Comparison of ENCODE assay signal across 28 cellular contexts in genomic region chr20:48100483-48100882, GRCh38.
"Had no signal": no experiment of that assay in that cellular context is flagged by ENCODE, and none has a peak within 500 bp of the region (broad histone marks: within the 10 kb centered on the region; RNA-seq: fewer than 3 reads in every experiment).

No MANE protein-coding gene starts in this region.

- H3K36me3 Mint-ChIP-seq: activated naive CD8-positive, alpha-beta T cell treated with anti-CD3 and anti-CD28 coated beads for 36 hours had no signal

- DNase-seq: activated CD4-positive, alpha-beta T cell treated with anti-CD3 and anti-CD28 coated beads for 1 hour; activated CD4-positive, alpha-beta T cell treated with anti-CD3 and anti-CD28 coated beads for 48 hours; activated CD4-positive, CD25-positive, alpha-beta regulatory T cell; activated CD8-positive, alpha-beta T cell treated with anti-CD3 and anti-CD28 coated beads for 36 hours; activated naive CD4-positive, alpha-beta T cell; activated naive CD4-positive, alpha-beta T cell treated with anti-CD3 and anti-CD28 coated beads, Interleukin-2, amount 50 U/mL, for 16 hours; activated naive CD8-positive, alpha-beta T cell treated with anti-CD3 and anti-CD28 coated beads for 36 hours; activated T-cell treated with anti-CD3 and anti-CD28 coated beads, Interleukin-2, amount 50 U/mL, for 1 hour; activated T-cell treated with anti-CD3 and anti-CD28 coated beads, Interleukin-2, amount 50 U/mL, for 72 hours; amniotic stem cell; aorta; brain microvascular endothelial cell; central memory CD4-positive, alpha-beta T cell; Karpas-422; NCI-H1105; NCI-H1417 treated with DMSO at 0.1 percent for 48 hours; NCI-H1930; NCI-H2081 treated with DMSO at 0.1 percent for 48 hours; NCI-H345; NCI-H524 treated with DMSO at 0.1 percent for 48 hours; SHP77; SJCRH30; SW 1271 had no signal

- H3K4me1 Mint-ChIP-seq: activated naive CD8-positive, alpha-beta T cell treated with anti-CD3 and anti-CD28 coated beads for 36 hours; activated T-helper 17 cell treated with anti-CD3 and anti-CD28 coated beads, Interleukin-2, amount 50 U/mL, for 72 hours had no signal

- H3K27ac ChIP-seq: brain microvascular endothelial cell, SJCRH30, VCaP had no signal

- H3K27me3 ChIP-seq: brain microvascular endothelial cell, SJCRH30 had no signal

- H3K27ac Mint-ChIP-seq: activated CD8-positive, alpha-beta T cell treated with anti-CD3 and anti-CD28 coated beads for 36 hours; activated naive CD8-positive, alpha-beta T cell treated with anti-CD3 and anti-CD28 coated beads for 36 hours; activated T-cell treated with anti-CD3 and anti-CD28 coated beads, Interleukin-2, amount 50 U/mL, for 72 hours; activated T-helper 17 cell treated with anti-CD3 and anti-CD28 coated beads, Interleukin-2, amount 50 U/mL, for 72 hours; T-helper 2 cell treated with Interferon-gamma antibody and Interleukin-4, amounts not matched to agents 5 μg/mL and 100 μg/mL, for 36 hours had no signal

- H3K36me3 ChIP-seq: brain microvascular endothelial cell, SJCRH30 had no signal

- H3K4me3 Mint-ChIP-seq: activated CD8-positive, alpha-beta T cell treated with anti-CD3 and anti-CD28 coated beads for 36 hours; activated naive CD8-positive, alpha-beta T cell treated with anti-CD3 and anti-CD28 coated beads for 36 hours; activated T-cell treated with anti-CD3 and anti-CD28 coated beads, Interleukin-2, amount 50 U/mL, for 72 hours; activated T-helper 17 cell treated with anti-CD3 and anti-CD28 coated beads, Interleukin-2, amount 50 U/mL, for 72 hours; T-helper 2 cell treated with Interferon-gamma antibody and Interleukin-4, amounts not matched to agents 5 μg/mL and 100 μg/mL, for 36 hours had no signal

- FAIRE-seq: TTC549 had no signal

- H3K27me3 Mint-ChIP-seq: activated naive CD8-positive, alpha-beta T cell treated with anti-CD3 and anti-CD28 coated beads for 36 hours had no signal

- H3K9me3 Mint-ChIP-seq: activated CD8-positive, alpha-beta T cell treated with anti-CD3 and anti-CD28 coated beads for 36 hours; activated naive CD8-positive, alpha-beta T cell treated with anti-CD3 and anti-CD28 coated beads for 36 hours; activated T-cell treated with anti-CD3 and anti-CD28 coated beads, Interleukin-2, amount 50 U/mL, for 72 hours; activated T-helper 17 cell treated with anti-CD3 and anti-CD28 coated beads, Interleukin-2, amount 50 U/mL, for 72 hours; T-helper 2 cell treated with Interferon-gamma antibody and Interleukin-4, amounts not matched to agents 5 μg/mL and 100 μg/mL, for 36 hours had no signal

- ATAC-seq: activated CD8-positive, alpha-beta T cell treated with anti-CD3 and anti-CD28 coated beads for 36 hours; activated T-cell treated with anti-CD3 and anti-CD28 coated beads, Interleukin-2, amount 50 U/mL, for 72 hours; activated T-helper 17 cell treated with anti-CD3 and anti-CD28 coated beads, Interleukin-2, amount 50 U/mL, for 72 hours; Panc1 had no signal

- H3K4me3 ChIP-seq: SJCRH30 had no signal
